ENCODE assay signal across 1 cellular context in the genomic region with DNA sequence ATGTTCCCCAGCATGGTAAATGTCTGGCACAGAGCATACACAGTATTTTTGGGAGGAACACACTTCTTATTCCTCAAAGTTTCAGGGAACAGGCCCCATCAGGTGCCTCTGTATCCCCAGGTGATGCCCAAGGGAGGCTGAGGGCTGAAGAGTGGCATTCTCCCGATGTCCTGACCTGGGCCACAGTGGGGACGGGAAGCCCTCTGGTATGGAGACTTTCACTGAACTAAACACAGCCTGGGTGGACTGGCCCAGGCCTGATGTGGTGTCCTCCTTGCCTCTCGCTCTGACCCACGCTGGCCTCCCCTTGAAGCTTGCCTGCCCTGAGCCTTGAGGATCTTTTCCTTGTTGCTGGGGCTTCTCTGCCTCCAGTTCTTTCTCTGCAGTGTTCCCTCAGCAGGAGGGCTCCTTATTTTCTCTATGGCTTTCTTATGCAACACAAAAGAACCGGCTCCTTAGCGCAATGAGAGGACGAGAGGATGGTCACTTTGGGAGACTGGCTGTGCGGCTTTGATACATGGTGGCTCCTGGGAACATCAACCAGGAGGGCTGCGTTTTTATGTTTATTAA.
TF ChIP-seq lines count a peak whose summit lies in the region.

No MANE protein-coding gene starts in this region.

TF ChIP-seq in H1, 55 proteins besides CTCF, POLR2A, EP300 and RAD21 (continued from another document):
- no peak for TF ChIP-seq SP2 (IDR thresholded peaks at IDR 0.05; ENCODE audit: low read length)
- no peak for TF ChIP-seq EZH2 (IDR thresholded peaks at IDR 0.05; ENCODE audit: low read depth, low read length, severe bottlenecking)
- TF ChIP-seq CTBP2 (IDR thresholded peaks at IDR 0.05; ENCODE audit: borderline replicate concordance, insufficient read depth, insufficient read length, low read length), result no peak
- TF ChIP-seq NRF1 (IDR thresholded peaks at IDR 0.05; ENCODE audit: low read depth, low read length), result no peak
- no peak for TF ChIP-seq POU5F1 (IDR thresholded peaks at IDR 0.05; ENCODE audit: low read depth, low read length)
- no peak for TF ChIP-seq ZNF274 (IDR thresholded peaks at IDR 0.05; ENCODE audit: borderline replicate concordance, extremely low read depth, low read length)
- TF ChIP-seq JUND (IDR thresholded peaks at IDR 0.05; ENCODE audit: low read length), result no peak
- TF ChIP-seq KDM1A (IDR thresholded peaks at IDR 0.05; ENCODE audit: borderline replicate concordance, low read length), result no peak
- TF ChIP-seq TEAD4 (IDR thresholded peaks at IDR 0.05; ENCODE audit: low read depth, low read length), result no peak
- no peak for TF ChIP-seq RFX5 (IDR thresholded peaks at IDR 0.05; ENCODE audit: borderline replicate concordance, low read depth, low read length)
